In the genomic region with DNA sequence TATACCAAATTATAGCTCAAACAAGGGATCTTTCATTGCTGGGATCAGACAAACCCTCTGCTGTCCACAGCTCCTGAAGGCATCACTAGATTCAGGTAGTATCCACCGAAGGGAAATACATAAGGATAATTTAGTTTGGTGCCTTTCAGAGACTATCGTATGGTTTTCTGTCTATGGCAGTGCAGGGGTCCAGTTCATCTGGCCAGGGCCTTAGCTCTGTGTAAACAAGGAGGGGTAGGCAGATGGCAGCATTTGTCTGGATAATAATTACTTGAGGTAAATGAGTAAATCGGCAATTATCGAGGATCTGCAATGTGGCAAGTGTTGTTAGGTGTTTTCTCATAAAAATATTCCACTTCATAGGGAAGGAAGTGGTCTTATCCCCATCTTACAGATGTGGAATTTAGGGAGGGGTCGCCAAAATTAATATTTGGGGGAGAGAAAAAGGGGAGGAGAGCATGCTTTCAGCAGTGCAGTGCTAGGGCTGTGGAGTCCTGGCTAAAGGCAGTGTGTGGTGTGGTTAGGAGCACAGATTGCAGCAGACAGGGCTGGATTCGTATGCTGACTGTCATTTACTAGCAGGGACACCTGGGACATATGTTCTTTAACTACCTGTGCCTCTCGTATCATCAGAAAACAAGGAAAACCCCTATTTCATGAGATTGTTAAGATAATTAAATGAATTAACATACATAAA, we compare ENCODE assay signal across 15 cellular contexts. TPM values are rescaled to one million over a fixed set of nuclear protein-coding genes. Genes with fewer than 3 reads are reported as not detected.
DNase-seq lines count a peak whose midpoint lies in the region; ATAC-seq and TF ChIP-seq lines count a peak whose summit lies in the region.
"Had no signal": no experiment of that assay in that cellular context is flagged by ENCODE, and none has a peak within 500 bp of the region (broad histone marks: within the 10 kb centered on the region; RNA-seq: fewer than 3 reads in every experiment).

No MANE protein-coding gene starts in this region.

- CTCF ChIA-PET in A673 (lab: Charles Lee) = no interaction called here

- peak overlapping the region; percentile 27 for H3K27ac Mint-ChIP-seq in type B pancreatic cell

- POLR2A ChIA-PET in A673 (lab: Charles Lee; ENCODE audit: low non-redundant PET) = no interaction called here

- H3K27me3 ChIP-seq in A673 (replicated peaks; ENCODE audit: insufficient read depth, low read depth, low read length, poor library complexity) = no peaks in the 10 kb centered on the region
- H3K27me3 ChIP-seq: BLaER1, SJCRH30 had no signal

- H3K36me3 ChIP-seq in A673 (ENCODE audit: insufficient read depth, low read length, poor library complexity, severe bottlenecking) = no peaks in the 10 kb centered on the region
- H3K36me3 ChIP-seq: BLaER1, SJCRH30 had no signal

- no peak overlapping the region for H3K4me3 ChIP-seq in A673 (ENCODE audit: low read depth, low read length, poor library complexity, severe bottlenecking)
- H3K4me3 ChIP-seq: BLaER1, mucosa of descending colon, SJCRH30, smooth muscle cell had no signal

- no peak overlapping the region for H3K4me3 Mint-ChIP-seq in type B pancreatic cell
- H3K4me3 Mint-ChIP-seq: central memory CD8-positive, alpha-beta T cell had no signal

- no peaks in the 10 kb centered on the region for H3K27me3 Mint-ChIP-seq in type B pancreatic cell

- no TSS peak for BruUV-seq in A673 (replicated peaks; lab: Mats Ljungman, UMichigan)

- peaks cover 19% of the 10 kb centered on the region for H3K36me3 Mint-ChIP-seq in type B pancreatic cell

- DNase-seq in NCI-H748 (lab: John Stamatoyannopoulos, UW; ENCODE audit: unreplicated experiment) (peak; percentile 63), NCI-H748 treated with DMSO at 0.1 percent for 48 hours (lab: John Stamatoyannopoulos, UW) (no peak), kidney glomerular epithelial cell (lab: John Stamatoyannopoulos, UW) (peak; percentile 20), type B pancreatic cell (ENCODE audit: extremely low spot score, unreplicated experiment) (no peak), A673 (ENCODE audit: low spot score) (no peak)
- no peak for DNase-seq in stimulated activated CD4-positive, alpha-beta T cell treated with anti-CD3 and anti-CD28 coated beads, Interleukin-1b, Interleukin-23, amount 100 ng/mL, for 48 hours
- DNase-seq: HCEC 1CT, mucosa of descending colon, OCI-M1, SJCRH30 had no signal

- H3K4me1 ChIP-seq in A673 (ENCODE audit: insufficient read depth, low read length, poor library complexity, severe bottlenecking) = no peaks in the 10 kb centered on the region
- H3K4me1 ChIP-seq: BLaER1, SJCRH30 had no signal

- H3K27ac ChIP-seq in A673 (ENCODE audit: low read depth, low read length, poor library complexity, severe bottlenecking) = no peak overlapping the region
- H3K27ac ChIP-seq: BLaER1, SJCRH30 had no signal

- H3K4me1 Mint-ChIP-seq in type B pancreatic cell (ENCODE audit: unreplicated experiment) = peaks cover 12% of the 10 kb centered on the region
- H3K4me1 Mint-ChIP-seq: central memory CD8-positive, alpha-beta T cell had no signal

- no peak for TF ChIP-seq CTCF in type B pancreatic cell (conservative IDR thresholded peaks at IDR 0.05)
- TF ChIP-seq CTCF in A673 (conservative IDR thresholded peaks at IDR 0.05; ENCODE audit: low read depth, low read length) = no peak

- ATAC-seq in SK-N-SH treated with all-trans-retinoic acid at 6 μM for 48 hours (peak; percentile 54; the same call in 2 of the 3 replicates), GM19452 (IDR thresholded peaks at IDR 0.05; ENCODE audit: unreplicated experiment) (no peak)
- ATAC-seq: mucosa of descending colon had no signal

- no peaks in the 10 kb centered on the region for H3K9me3 ChIP-seq in A673 (ENCODE audit: low read depth, low read length, poor library complexity, severe bottlenecking)
- H3K9me3 ChIP-seq: BLaER1, mucosa of descending colon, SJCRH30 had no signal

- intact Hi-C loops in A673 (cut with micrococcal nuclease; ENCODE audit: unreplicated experiment) = no loop called here

- H3K9me3 Mint-ChIP-seq in type B pancreatic cell = no peaks in the 10 kb centered on the region
- H3K9me3 Mint-ChIP-seq: central memory CD8-positive, alpha-beta T cell had no signal

TF ChIP-seq in SK-N-SH treated with all-trans-retinoic acid at 6 μM for 48 hours, 23 proteins besides CTCF, POLR2A, EP300 and RAD21 (continues in another document):
- no peak for TF ChIP-seq ZFP30 (CRISPR knock-in tag; IDR thresholded peaks at IDR 0.05)
- no peak for TF ChIP-seq BACH2 (CRISPR knock-in tag; IDR thresholded peaks at IDR 0.05; ENCODE audit: borderline replicate concordance)
- TF ChIP-seq, protein P1, sequence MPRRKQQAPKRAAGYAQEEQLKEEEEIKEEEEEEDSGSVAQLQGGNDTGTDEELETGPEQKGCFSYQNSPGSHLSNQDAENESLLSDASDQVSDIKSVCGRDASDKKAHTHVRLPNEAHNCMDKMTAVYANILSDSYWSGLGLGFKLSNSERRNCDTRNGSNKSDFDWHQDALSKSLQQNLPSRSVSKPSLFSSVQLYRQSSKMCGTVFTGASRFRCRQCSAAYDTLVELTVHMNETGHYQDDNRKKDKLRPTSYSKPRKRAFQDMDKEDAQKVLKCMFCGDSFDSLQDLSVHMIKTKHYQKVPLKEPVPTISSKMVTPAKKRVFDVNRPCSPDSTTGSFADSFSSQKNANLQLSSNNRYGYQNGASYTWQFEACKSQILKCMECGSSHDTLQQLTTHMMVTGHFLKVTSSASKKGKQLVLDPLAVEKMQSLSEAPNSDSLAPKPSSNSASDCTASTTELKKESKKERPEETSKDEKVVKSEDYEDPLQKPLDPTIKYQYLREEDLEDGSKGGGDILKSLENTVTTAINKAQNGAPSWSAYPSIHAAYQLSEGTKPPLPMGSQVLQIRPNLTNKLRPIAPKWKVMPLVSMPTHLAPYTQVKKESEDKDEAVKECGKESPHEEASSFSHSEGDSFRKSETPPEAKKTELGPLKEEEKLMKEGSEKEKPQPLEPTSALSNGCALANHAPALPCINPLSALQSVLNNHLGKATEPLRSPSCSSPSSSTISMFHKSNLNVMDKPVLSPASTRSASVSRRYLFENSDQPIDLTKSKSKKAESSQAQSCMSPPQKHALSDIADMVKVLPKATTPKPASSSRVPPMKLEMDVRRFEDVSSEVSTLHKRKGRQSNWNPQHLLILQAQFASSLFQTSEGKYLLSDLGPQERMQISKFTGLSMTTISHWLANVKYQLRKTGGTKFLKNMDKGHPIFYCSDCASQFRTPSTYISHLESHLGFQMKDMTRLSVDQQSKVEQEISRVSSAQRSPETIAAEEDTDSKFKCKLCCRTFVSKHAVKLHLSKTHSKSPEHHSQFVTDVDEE (CRISPR knock-in tag; IDR thresholded peaks at IDR 0.05) = no peak
- TF ChIP-seq ZNF70 (CRISPR knock-in tag; IDR thresholded peaks at IDR 0.05) = no peak
- TF ChIP-seq SNAI2 (CRISPR knock-in tag; IDR thresholded peaks at IDR 0.05) = no peak
- no peak for TF ChIP-seq ZFP3 (CRISPR knock-in tag; IDR thresholded peaks at IDR 0.05)
- no peak for TF ChIP-seq TOX (CRISPR knock-in tag; IDR thresholded peaks at IDR 0.05; ENCODE audit: borderline replicate concordance)
- no peak for TF ChIP-seq PPARA (CRISPR knock-in tag; IDR thresholded peaks at IDR 0.05; ENCODE audit: borderline replicate concordance)
- no peak for TF ChIP-seq RARB (CRISPR knock-in tag; IDR thresholded peaks at IDR 0.05)
- TF ChIP-seq, protein P2, sequence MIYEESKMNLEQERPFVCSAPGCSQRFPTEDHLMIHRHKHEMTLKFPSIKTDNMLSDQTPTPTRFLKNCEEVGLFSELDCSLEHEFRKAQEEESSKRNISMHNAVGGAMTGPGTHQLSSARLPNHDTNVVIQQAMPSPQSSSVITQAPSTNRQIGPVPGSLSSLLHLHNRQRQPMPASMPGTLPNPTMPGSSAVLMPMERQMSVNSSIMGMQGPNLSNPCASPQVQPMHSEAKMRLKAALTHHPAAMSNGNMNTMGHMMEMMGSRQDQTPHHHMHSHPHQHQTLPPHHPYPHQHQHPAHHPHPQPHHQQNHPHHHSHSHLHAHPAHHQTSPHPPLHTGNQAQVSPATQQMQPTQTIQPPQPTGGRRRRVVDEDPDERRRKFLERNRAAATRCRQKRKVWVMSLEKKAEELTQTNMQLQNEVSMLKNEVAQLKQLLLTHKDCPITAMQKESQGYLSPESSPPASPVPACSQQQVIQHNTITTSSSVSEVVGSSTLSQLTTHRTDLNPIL (CRISPR knock-in tag; IDR thresholded peaks at IDR 0.05; ENCODE audit: low read depth) = no peak
- TF ChIP-seq, protein P3, sequence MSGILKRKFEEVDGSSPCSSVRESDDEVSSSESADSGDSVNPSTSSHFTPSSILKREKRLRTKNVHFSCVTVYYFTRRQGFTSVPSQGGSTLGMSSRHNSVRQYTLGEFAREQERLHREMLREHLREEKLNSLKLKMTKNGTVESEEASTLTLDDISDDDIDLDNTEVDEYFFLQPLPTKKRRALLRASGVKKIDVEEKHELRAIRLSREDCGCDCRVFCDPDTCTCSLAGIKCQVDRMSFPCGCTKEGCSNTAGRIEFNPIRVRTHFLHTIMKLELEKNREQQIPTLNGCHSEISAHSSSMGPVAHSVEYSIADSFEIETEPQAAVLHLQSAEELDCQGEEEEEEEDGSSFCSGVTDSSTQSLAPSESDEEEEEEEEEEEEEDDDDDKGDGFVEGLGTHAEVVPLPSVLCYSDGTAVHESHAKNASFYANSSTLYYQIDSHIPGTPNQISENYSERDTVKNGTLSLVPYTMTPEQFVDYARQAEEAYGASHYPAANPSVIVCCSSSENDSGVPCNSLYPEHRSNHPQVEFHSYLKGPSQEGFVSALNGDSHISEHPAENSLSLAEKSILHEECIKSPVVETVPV (CRISPR knock-in tag; IDR thresholded peaks at IDR 0.05) = no peak
- TF ChIP-seq ESRRG (CRISPR knock-in tag; IDR thresholded peaks at IDR 0.05) = no peak
- no peak for TF ChIP-seq ZNF8 (CRISPR knock-in tag; IDR thresholded peaks at IDR 0.05)
- TF ChIP-seq, protein P4, sequence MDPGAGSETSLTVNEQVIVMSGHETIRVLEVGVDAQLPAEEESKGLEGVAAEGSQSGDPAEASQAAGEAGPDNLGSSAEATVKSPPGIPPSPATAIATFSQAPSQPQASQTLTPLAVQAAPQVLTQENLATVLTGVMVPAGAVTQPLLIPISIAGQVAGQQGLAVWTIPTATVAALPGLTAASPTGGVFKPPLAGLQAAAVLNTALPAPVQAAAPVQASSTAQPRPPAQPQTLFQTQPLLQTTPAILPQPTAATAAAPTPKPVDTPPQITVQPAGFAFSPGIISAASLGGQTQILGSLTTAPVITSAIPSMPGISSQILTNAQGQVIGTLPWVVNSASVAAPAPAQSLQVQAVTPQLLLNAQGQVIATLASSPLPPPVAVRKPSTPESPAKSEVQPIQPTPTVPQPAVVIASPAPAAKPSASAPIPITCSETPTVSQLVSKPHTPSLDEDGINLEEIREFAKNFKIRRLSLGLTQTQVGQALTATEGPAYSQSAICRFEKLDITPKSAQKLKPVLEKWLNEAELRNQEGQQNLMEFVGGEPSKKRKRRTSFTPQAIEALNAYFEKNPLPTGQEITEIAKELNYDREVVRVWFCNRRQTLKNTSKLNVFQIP (CRISPR knock-in tag; IDR thresholded peaks at IDR 0.05; ENCODE audit: borderline replicate concordance, low read depth) = no peak
- TF ChIP-seq OSR1 (CRISPR knock-in tag; IDR thresholded peaks at IDR 0.05) = no peak
- TF ChIP-seq ISL1 (CRISPR knock-in tag; IDR thresholded peaks at IDR 0.05) = no peak
- no peak for TF ChIP-seq ARNTL (CRISPR knock-in tag; IDR thresholded peaks at IDR 0.05; ENCODE audit: borderline replicate concordance, low read depth)

RNA-seq across cellular contexts. Expression of a gene that starts 27.0 kb away (rescaled TPM):
- total RNA-seq in type B pancreatic cell (ENCODE audit: low replicate concordance) = 46.3 and 65.1 TPM in 2 replicates
- 19.8 and 23.1 TPM in 2 replicates for total RNA-seq in A673 (2021)

Comparison
In these comparisons a context has a peak if more than half of its experiments do, and no peak if none do; other contexts are left out.
1. DNase-seq: peak in NCI-H748 (single experiment) and kidney glomerular epithelial cell (single experiment); none in NCI-H748 treated with DMSO at 0.1 percent for 48 hours (single experiment), type B pancreatic cell (single experiment), stimulated activated CD4-positive, alpha-beta T cell treated with anti-CD3 and anti-CD28 coated beads, Interleukin-1b, Interleukin-23, amount 100 ng/mL, for 48 hours (single experiment) and A673 (single experiment).